In genomic region chr3:197550489-197550888, GRCh38 we compare ENCODE assay signal across 1 cellular context.
TF ChIP-seq lines count a peak whose summit lies in the region.

No MANE protein-coding gene starts in this region.

TF ChIP-seq in H1, 55 proteins besides CTCF, POLR2A, EP300 and RAD21:
- no peak for TF ChIP-seq TAF1 (IDR thresholded peaks at IDR 0.05; ENCODE audit: low read depth, low read length)
- no peak for TF ChIP-seq CHD2 (IDR thresholded peaks at IDR 0.05; ENCODE audit: low read length)
- peak; percentile 69 for TF ChIP-seq YY1 (IDR thresholded peaks at IDR 0.05; ENCODE audit: low read depth, low read length)
- TF ChIP-seq MAX (IDR thresholded peaks at IDR 0.05): peak; percentile 35; the same call in 1 of the 2 replicates
- TF ChIP-seq ASH2L (IDR thresholded peaks at IDR 0.05; ENCODE audit: low read length): no peak
- no peak for TF ChIP-seq BACH1 (IDR thresholded peaks at IDR 0.05; ENCODE audit: low read length)
- 0 out of 2 replicates have a peak, but pooled peaks have one; percentile 15 for TF ChIP-seq CREB1 (IDR thresholded peaks at IDR 0.05)
- no peak for TF ChIP-seq KDM4A (IDR thresholded peaks at IDR 0.05; ENCODE audit: low read depth, low read length, severe bottlenecking)
- TF ChIP-seq ATF3 (IDR thresholded peaks at IDR 0.05; ENCODE audit: insufficient read depth, low read depth, low read length): no peak
- TF ChIP-seq CTBP2 (IDR thresholded peaks at IDR 0.05; ENCODE audit: borderline replicate concordance, insufficient read depth, insufficient read length, low read length): peak; percentile 24
TF ChIP-seq in H1: peak in this region for 4.
